Comparison of ENCODE assay signal across 2 cellular contexts in the genomic region with DNA sequence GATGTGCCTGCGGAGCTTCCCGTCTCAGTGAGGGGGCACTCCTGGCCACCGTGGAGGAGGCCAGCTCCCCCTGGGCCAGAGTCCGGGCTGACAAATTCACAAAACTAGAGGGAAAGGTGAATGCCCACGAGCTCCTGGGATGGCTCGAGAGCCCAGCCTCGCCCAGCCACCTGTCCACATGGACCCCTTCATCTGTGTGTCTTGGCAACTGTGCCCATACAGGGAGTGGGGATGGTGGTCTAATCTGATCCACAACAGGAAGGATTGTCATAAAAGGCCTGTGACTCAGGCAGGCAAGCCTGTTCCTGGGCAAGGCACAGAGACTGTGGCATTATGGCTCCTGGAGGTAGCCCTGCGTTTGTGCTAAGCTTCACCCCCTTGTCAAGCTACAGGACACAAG.
TF ChIP-seq lines count a peak whose summit lies in the region.

No MANE protein-coding gene starts in this region.

TF ChIP-seq in IMR-90, 13 proteins besides CTCF, POLR2A, EP300 and RAD21:
- TF ChIP-seq ELK1 (IDR thresholded peaks at IDR 0.05; ENCODE audit: borderline replicate concordance, low read depth, low read length) (no peak), RCOR1 (IDR thresholded peaks at IDR 0.05; ENCODE audit: insufficient replicate concordance, low read length) (no peak), SMC3 (IDR thresholded peaks at IDR 0.05; ENCODE audit: low read depth, low read length) (no peak), CEBPB (IDR thresholded peaks at IDR 0.05; ENCODE audit: low read depth, low read length) (no peak), NFE2L2 (IDR thresholded peaks at IDR 0.05; ENCODE audit: low read depth, low read length) (no peak), MXI1 (IDR thresholded peaks at IDR 0.05; ENCODE audit: borderline replicate concordance, low read depth, low read length) (no peak), FOS (IDR thresholded peaks at IDR 0.05; ENCODE audit: low read depth, low read length) (no peak), CHD1 (IDR thresholded peaks at IDR 0.05; ENCODE audit: low read depth, low read length) (no peak), BHLHE40 (IDR thresholded peaks at IDR 0.05; ENCODE audit: low read depth, low read length) (no peak), MAFK (IDR thresholded peaks at IDR 0.05; ENCODE audit: low read depth, low read length) (no peak), USF2 (IDR thresholded peaks at IDR 0.05; ENCODE audit: low read depth, low read length) (no peak)

TF ChIP-seq in endothelial cell of umbilical vein, 7 proteins besides CTCF, POLR2A, EP300 and RAD21:
- TF ChIP-seq MYC (IDR thresholded peaks at IDR 0.05; ENCODE audit: low read depth, low read length) (no peak), GATA2 (IDR thresholded peaks at IDR 0.05; ENCODE audit: insufficient read depth, insufficient read length, low read depth, low read length) (peak; percentile 69), JUN (IDR thresholded peaks at IDR 0.05; ENCODE audit: borderline replicate concordance, insufficient read depth, insufficient read length, low read depth) (peak; percentile 38), EZH2 (IDR thresholded peaks at IDR 0.05; ENCODE audit: borderline replicate concordance, low read depth, low read length, severe bottlenecking) (no peak), FOS (IDR thresholded peaks at IDR 0.05; ENCODE audit: borderline replicate concordance, insufficient read depth, low read length) (no peak), POLR2AphosphoS5 (IDR thresholded peaks at IDR 0.05; ENCODE audit: insufficient read depth, low read depth, low read length) (no peak)
- TF ChIP-seq, protein P1, sequence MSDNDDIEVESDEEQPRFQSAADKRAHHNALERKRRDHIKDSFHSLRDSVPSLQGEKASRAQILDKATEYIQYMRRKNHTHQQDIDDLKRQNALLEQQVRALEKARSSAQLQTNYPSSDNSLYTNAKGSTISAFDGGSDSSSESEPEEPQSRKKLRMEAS (IDR thresholded peaks at IDR 0.05; ENCODE audit: insufficient read depth, insufficient read length), result no peak
